ENCODE assay signal across 13 cellular contexts in genomic region chr1:93779540-93780121, GRCh38.
DNase-seq lines count a peak whose midpoint lies in the region; ATAC-seq, FAIRE-seq and TF ChIP-seq lines count a peak whose summit lies in the region.
"Had no signal": no experiment of that assay in that cellular context is flagged by ENCODE, and none has a peak within 500 bp of the region (broad histone marks: within the 10 kb centered on the region; RNA-seq: fewer than 3 reads in every experiment).

No MANE protein-coding gene starts in this region.

- peak overlapping the region; percentile 55 for H3K27ac Mint-ChIP-seq in type B pancreatic cell
- H3K27ac Mint-ChIP-seq: activated naive CD4-positive, alpha-beta T cell treated with anti-CD3 and anti-CD28 coated beads, Interleukin-2, amount 10 ng/mL, durations not matched to agents 7 days and 5 days; memory B cell; stimulated activated naive B cell treated with anti-CD40 and anti-IgM and Interleukin-4, amounts not matched to agents 10 μg/mL and 1 μg/mL and 100 μg/mL, for 72 hours had no signal

- no peaks in the 10 kb centered on the region for H3K27me3 Mint-ChIP-seq in type B pancreatic cell
- H3K27me3 Mint-ChIP-seq: stimulated activated naive B cell treated with anti-CD40 and anti-IgM and Interleukin-4, amounts not matched to agents 10 μg/mL and 1 μg/mL and 100 μg/mL, for 72 hours had no signal

- H3K9me3 Mint-ChIP-seq in type B pancreatic cell: no peaks in the 10 kb centered on the region
- H3K9me3 Mint-ChIP-seq: activated naive CD4-positive, alpha-beta T cell treated with anti-CD3 and anti-CD28 coated beads, Interleukin-2, amount 10 ng/mL, durations not matched to agents 7 days and 5 days; memory B cell had no signal

- no peak for TF ChIP-seq CTCF in type B pancreatic cell (conservative IDR thresholded peaks at IDR 0.05)

- H3K4me1 Mint-ChIP-seq in type B pancreatic cell (ENCODE audit: unreplicated experiment): peaks cover 25% of the 10 kb centered on the region
- H3K4me1 Mint-ChIP-seq: activated naive CD4-positive, alpha-beta T cell treated with anti-CD3 and anti-CD28 coated beads, Interleukin-2, amount 10 ng/mL, durations not matched to agents 7 days and 5 days had no signal

- peak overlapping the region; percentile 0 for H3K4me3 Mint-ChIP-seq in type B pancreatic cell
- H3K4me3 Mint-ChIP-seq: activated naive CD4-positive, alpha-beta T cell treated with anti-CD3 and anti-CD28 coated beads, Interleukin-2, amount 10 ng/mL, durations not matched to agents 7 days and 5 days; memory B cell; stimulated activated naive B cell treated with anti-CD40 and anti-IgM and Interleukin-4, amounts not matched to agents 10 μg/mL and 1 μg/mL and 100 μg/mL, for 72 hours had no signal

- in situ Hi-C loops in G401 (cut with HindIII; ENCODE audit: low sequenced_read_pairs): no loop called here

- peaks cover 3% of the 10 kb centered on the region for H3K36me3 Mint-ChIP-seq in type B pancreatic cell
- H3K36me3 Mint-ChIP-seq: activated naive CD4-positive, alpha-beta T cell treated with anti-CD3 and anti-CD28 coated beads, Interleukin-2, amount 10 ng/mL, durations not matched to agents 7 days and 5 days had no signal

- peak; percentile 50 for ATAC-seq in esophagus mucosa
- ATAC-seq: activated CD4-positive, CD25-positive, alpha-beta regulatory T cell treated with anti-CD3 and anti-CD28 coated beads, Interleukin-2, amount 50 U/mL, for 24 hours; stimulated activated naive B cell treated with anti-CD40 and anti-IgM and Interleukin-4, amounts not matched to agents 10 μg/mL and 1 μg/mL and 100 μg/mL, for 72 hours had no signal

- FAIRE-seq in RCC 7860 (lab: Jason Lieb, UNC): peak; percentile 56

- DNase-seq in NCI-H82 (lab: John Stamatoyannopoulos, UW) (peak; percentile 16), NCI-H82 treated with DMSO at 0.1 percent for 48 hours (lab: John Stamatoyannopoulos, UW; ENCODE audit: unreplicated experiment) (no peak), RCC 7860 (ENCODE audit: low spot score) (peak; percentile 85), type B pancreatic cell (ENCODE audit: extremely low spot score, unreplicated experiment) (no peak), SHP77 treated with DMSO at 0.1 percent for 48 hours (lab: John Stamatoyannopoulos, UW) (no peak), G401 (ENCODE audit: low spot score) (no peak)
- no peak for DNase-seq in effector CD4-positive, alpha-beta T cell
- DNase-seq: activated naive CD4-positive, alpha-beta T cell treated with anti-CD3 and anti-CD28 coated beads, Interleukin-2, amount 10 ng/mL, durations not matched to agents 7 days and 5 days; erythroblast; stimulated activated naive B cell treated with anti-CD40 and anti-IgM and Interleukin-4, amounts not matched to agents 10 μg/mL and 1 μg/mL and 100 μg/mL, for 72 hours had no signal

Comparison
In these comparisons a context has a peak if more than half of its experiments do, and no peak if none do; other contexts are left out.
1. DNase-seq: peak in NCI-H82 (single experiment) and RCC 7860 (single experiment); none in NCI-H82 treated with DMSO at 0.1 percent for 48 hours (single experiment), type B pancreatic cell (single experiment), SHP77 treated with DMSO at 0.1 percent for 48 hours (single experiment), G401 (single experiment) and effector CD4-positive, alpha-beta T cell (single experiment).